Comparison of ENCODE assay signal across 1 cellular context in genomic region chr1:202856034-202856433, GRCh38.
TF ChIP-seq lines count a peak whose summit lies in the region.

No MANE protein-coding gene starts in this region.

TF ChIP-seq in HepG2, 621 proteins besides CTCF, POLR2A, EP300 and RAD21:
- TF ChIP-seq MXD1 (CRISPR knock-in tag; IDR thresholded peaks at IDR 0.05) (no peak), ZNF7 (CRISPR knock-in tag; IDR thresholded peaks at IDR 0.05) (no peak), RNF2 (conservative IDR thresholded peaks at IDR 0.05; ENCODE audit: low read depth) (no peak), STAG1 (CRISPR knock-in tag; IDR thresholded peaks at IDR 0.05) (no peak), ZBTB21 (CRISPR knock-in tag; IDR thresholded peaks at IDR 0.05) (no peak), ELF1 (CRISPR knock-in tag; IDR thresholded peaks at IDR 0.05) (no peak), ZNF766 (CRISPR knock-in tag; IDR thresholded peaks at IDR 0.05; ENCODE audit: borderline replicate concordance) (no peak), GLI4 (CRISPR knock-in tag; IDR thresholded peaks at IDR 0.05; ENCODE audit: borderline replicate concordance) (no peak), CENPT (CRISPR knock-in tag; IDR thresholded peaks at IDR 0.05; ENCODE audit: low read depth) (no peak), RBFOX2 (IDR thresholded peaks at IDR 0.05; ENCODE audit: low read depth, low read length) (no peak), NFKB2 (CRISPR knock-in tag; IDR thresholded peaks at IDR 0.05; ENCODE audit: borderline replicate concordance) (no peak), ELF4 (CRISPR knock-in tag; IDR thresholded peaks at IDR 0.05; ENCODE audit: borderline replicate concordance) (no peak), SRSF1 (optimal IDR thresholded peaks at IDR 0.05; ENCODE audit: low read depth, low read length) (no peak), ARHGAP35 (CRISPR knock-in tag; IDR thresholded peaks at IDR 0.05; ENCODE audit: borderline replicate concordance) (no peak), DNMT3B (CRISPR knock-in tag; conservative IDR thresholded peaks at IDR 0.05) (no peak)
TF ChIP-seq in HepG2: peak in this region for 0.
